In the genomic region with DNA sequence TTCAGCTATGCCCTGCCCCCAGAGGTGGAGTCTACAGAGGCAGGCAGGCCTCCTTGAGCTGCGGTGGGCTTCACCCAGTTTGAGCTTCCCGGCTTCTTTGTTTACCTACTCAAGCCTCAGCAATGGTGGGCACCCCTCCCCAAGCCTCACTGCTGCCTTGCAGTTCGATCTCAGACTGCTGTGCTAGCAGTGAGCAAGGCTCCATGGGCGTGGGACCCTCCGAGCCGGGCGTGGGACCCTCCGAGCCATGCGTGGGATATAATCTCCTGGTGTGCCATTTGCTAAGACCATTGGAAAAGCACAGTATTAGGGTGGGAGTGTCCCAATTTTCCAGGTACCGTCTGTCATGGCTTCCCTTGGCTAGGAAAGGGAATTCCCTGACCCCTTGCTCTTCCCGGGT, we compare ENCODE assay signal across 2 cellular contexts. TPM values are rescaled to one million over a fixed set of nuclear protein-coding genes. Genes with fewer than 3 reads are reported as not detected.
"Had no signal": no experiment of that assay in that cellular context is flagged by ENCODE, and none has a peak within 500 bp of the region (broad histone marks: within the 10 kb centered on the region; RNA-seq: fewer than 3 reads in every experiment).

No MANE protein-coding gene starts in this region.

RNA-seq across cellular contexts. Expression of gene CCDC30, which starts 38.9 kb away (rescaled TPM):
- total RNA-seq: ascending aorta had no signal

RNA-seq across cellular contexts. Expression of gene ZMYND12, which starts 46.2 kb away (rescaled TPM):
- total RNA-seq: activated T-helper 1 cell treated with anti-CD3 and anti-CD28 coated beads, Interleukin-12 subunit alpha, Interleukin-12 subunit beta, Interleukin-2, Interleukin-4 antibody, amounts not matched to agents 30 ng/mL and 10 ng/mL and 1 ng/mL, durations not matched to agents 14 hours and 24 hours and 36 hours; ascending aorta had no signal
